In genomic region chr2:101310591-101311389, GRCh38 we compare ENCODE assay signal across 1 cellular context.
TF ChIP-seq lines count a peak whose summit lies in the region.

No MANE protein-coding gene starts in this region.

TF ChIP-seq in HepG2, 621 proteins besides CTCF, POLR2A, EP300 and RAD21 (continued from another document and continues in another):
- no peak for TF ChIP-seq POLR2G (IDR thresholded peaks at IDR 0.05; ENCODE audit: low read depth, low read length)
- no peak for TF ChIP-seq HNRNPLL (IDR thresholded peaks at IDR 0.05; ENCODE audit: low read depth, low read length, poor library complexity, severe bottlenecking)
- TF ChIP-seq, protein P1, sequence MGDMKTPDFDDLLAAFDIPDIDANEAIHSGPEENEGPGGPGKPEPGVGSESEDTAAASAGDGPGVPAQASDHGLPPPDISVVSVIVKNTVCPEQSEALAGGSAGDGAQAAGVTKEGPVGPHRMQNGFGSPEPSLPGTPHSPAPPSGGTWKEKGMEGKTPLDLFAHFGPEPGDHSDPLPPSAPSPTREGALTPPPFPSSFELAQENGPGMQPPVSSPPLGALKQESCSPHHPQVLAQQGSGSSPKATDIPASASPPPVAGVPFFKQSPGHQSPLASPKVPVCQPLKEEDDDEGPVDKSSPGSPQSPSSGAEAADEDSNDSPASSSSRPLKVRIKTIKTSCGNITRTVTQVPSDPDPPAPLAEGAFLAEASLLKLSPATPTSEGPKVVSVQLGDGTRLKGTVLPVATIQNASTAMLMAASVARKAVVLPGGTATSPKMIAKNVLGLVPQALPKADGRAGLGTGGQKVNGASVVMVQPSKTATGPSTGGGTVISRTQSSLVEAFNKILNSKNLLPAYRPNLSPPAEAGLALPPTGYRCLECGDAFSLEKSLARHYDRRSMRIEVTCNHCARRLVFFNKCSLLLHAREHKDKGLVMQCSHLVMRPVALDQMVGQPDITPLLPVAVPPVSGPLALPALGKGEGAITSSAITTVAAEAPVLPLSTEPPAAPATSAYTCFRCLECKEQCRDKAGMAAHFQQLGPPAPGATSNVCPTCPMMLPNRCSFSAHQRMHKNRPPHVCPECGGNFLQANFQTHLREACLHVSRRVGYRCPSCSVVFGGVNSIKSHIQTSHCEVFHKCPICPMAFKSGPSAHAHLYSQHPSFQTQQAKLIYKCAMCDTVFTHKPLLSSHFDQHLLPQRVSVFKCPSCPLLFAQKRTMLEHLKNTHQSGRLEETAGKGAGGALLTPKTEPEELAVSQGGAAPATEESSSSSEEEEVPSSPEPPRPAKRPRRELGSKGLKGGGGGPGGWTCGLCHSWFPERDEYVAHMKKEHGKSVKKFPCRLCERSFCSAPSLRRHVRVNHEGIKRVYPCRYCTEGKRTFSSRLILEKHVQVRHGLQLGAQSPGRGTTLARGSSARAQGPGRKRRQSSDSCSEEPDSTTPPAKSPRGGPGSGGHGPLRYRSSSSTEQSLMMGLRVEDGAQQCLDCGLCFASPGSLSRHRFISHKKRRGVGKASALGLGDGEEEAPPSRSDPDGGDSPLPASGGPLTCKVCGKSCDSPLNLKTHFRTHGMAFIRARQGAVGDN (CRISPR knock-in tag; IDR thresholded peaks at IDR 0.05), result no peak
- TF ChIP-seq ZNF775 (CRISPR knock-in tag; IDR thresholded peaks at IDR 0.05; ENCODE audit: borderline replicate concordance), result no peak
- TF ChIP-seq, protein P2, sequence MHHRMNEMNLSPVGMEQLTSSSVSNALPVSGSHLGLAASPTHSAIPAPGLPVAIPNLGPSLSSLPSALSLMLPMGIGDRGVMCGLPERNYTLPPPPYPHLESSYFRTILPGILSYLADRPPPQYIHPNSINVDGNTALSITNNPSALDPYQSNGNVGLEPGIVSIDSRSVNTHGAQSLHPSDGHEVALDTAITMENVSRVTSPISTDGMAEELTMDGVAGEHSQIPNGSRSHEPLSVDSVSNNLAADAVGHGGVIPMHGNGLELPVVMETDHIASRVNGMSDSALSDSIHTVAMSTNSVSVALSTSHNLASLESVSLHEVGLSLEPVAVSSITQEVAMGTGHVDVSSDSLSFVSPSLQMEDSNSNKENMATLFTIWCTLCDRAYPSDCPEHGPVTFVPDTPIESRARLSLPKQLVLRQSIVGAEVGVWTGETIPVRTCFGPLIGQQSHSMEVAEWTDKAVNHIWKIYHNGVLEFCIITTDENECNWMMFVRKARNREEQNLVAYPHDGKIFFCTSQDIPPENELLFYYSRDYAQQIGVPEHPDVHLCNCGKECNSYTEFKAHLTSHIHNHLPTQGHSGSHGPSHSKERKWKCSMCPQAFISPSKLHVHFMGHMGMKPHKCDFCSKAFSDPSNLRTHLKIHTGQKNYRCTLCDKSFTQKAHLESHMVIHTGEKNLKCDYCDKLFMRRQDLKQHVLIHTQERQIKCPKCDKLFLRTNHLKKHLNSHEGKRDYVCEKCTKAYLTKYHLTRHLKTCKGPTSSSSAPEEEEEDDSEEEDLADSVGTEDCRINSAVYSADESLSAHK (CRISPR knock-in tag; IDR thresholded peaks at IDR 0.05; ENCODE audit: borderline replicate concordance), result no peak
- no peak for TF ChIP-seq ZNF136 (CRISPR knock-in tag; IDR thresholded peaks at IDR 0.05; ENCODE audit: low read depth)
- 0 out of 2 replicates have a peak, but pooled peaks have one; percentile 41 for TF ChIP-seq HOXD1 (CRISPR knock-in tag; IDR thresholded peaks at IDR 0.05)
- TF ChIP-seq, protein P3, sequence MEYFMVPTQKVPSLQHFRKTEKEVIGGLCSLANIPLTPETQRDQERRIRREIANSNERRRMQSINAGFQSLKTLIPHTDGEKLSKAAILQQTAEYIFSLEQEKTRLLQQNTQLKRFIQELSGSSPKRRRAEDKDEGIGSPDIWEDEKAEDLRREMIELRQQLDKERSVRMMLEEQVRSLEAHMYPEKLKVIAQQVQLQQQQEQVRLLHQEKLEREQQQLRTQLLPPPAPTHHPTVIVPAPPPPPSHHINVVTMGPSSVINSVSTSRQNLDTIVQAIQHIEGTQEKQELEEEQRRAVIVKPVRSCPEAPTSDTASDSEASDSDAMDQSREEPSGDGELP (IDR thresholded peaks at IDR 0.05; ENCODE audit: borderline replicate concordance, low read depth), result peak; percentile 9; the same call in 1 of the 2 replicates
- TF ChIP-seq ZFY (CRISPR knock-in tag; IDR thresholded peaks at IDR 0.05), result no peak
- no peak for TF ChIP-seq ZNF577 (CRISPR knock-in tag; IDR thresholded peaks at IDR 0.05; ENCODE audit: borderline replicate concordance, low read depth)
- no peak for TF ChIP-seq ZNF275 (CRISPR knock-in tag; IDR thresholded peaks at IDR 0.05; ENCODE audit: borderline replicate concordance)
- TF ChIP-seq, protein P4, sequence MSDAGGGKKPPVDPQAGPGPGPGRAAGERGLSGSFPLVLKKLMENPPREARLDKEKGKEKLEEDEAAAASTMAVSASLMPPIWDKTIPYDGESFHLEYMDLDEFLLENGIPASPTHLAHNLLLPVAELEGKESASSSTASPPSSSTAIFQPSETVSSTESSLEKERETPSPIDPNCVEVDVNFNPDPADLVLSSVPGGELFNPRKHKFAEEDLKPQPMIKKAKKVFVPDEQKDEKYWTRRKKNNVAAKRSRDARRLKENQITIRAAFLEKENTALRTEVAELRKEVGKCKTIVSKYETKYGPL (CRISPR knock-in tag; IDR thresholded peaks at IDR 0.05), result no peak
- peak; percentile 15; the same call in 1 of the 2 replicates for TF ChIP-seq KAT8 (CRISPR knock-in tag; IDR thresholded peaks at IDR 0.05)
- TF ChIP-seq, protein P5, sequence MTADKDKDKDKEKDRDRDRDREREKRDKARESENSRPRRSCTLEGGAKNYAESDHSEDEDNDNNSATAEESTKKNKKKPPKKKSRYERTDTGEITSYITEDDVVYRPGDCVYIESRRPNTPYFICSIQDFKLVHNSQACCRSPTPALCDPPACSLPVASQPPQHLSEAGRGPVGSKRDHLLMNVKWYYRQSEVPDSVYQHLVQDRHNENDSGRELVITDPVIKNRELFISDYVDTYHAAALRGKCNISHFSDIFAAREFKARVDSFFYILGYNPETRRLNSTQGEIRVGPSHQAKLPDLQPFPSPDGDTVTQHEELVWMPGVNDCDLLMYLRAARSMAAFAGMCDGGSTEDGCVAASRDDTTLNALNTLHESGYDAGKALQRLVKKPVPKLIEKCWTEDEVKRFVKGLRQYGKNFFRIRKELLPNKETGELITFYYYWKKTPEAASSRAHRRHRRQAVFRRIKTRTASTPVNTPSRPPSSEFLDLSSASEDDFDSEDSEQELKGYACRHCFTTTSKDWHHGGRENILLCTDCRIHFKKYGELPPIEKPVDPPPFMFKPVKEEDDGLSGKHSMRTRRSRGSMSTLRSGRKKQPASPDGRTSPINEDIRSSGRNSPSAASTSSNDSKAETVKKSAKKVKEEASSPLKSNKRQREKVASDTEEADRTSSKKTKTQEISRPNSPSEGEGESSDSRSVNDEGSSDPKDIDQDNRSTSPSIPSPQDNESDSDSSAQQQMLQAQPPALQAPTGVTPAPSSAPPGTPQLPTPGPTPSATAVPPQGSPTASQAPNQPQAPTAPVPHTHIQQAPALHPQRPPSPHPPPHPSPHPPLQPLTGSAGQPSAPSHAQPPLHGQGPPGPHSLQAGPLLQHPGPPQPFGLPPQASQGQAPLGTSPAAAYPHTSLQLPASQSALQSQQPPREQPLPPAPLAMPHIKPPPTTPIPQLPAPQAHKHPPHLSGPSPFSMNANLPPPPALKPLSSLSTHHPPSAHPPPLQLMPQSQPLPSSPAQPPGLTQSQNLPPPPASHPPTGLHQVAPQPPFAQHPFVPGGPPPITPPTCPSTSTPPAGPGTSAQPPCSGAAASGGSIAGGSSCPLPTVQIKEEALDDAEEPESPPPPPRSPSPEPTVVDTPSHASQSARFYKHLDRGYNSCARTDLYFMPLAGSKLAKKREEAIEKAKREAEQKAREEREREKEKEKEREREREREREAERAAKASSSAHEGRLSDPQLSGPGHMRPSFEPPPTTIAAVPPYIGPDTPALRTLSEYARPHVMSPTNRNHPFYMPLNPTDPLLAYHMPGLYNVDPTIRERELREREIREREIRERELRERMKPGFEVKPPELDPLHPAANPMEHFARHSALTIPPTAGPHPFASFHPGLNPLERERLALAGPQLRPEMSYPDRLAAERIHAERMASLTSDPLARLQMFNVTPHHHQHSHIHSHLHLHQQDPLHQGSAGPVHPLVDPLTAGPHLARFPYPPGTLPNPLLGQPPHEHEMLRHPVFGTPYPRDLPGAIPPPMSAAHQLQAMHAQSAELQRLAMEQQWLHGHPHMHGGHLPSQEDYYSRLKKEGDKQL (CRISPR knock-in tag; IDR thresholded peaks at IDR 0.05; ENCODE audit: low read depth), result no peak
- TF ChIP-seq SKI (IDR thresholded peaks at IDR 0.05; ENCODE audit: partially characterized antibody), result no peak
- TF ChIP-seq ZSCAN22 (CRISPR knock-in tag; IDR thresholded peaks at IDR 0.05), result no peak
- no peak for TF ChIP-seq NR2F6 (IDR thresholded peaks at IDR 0.05)
- TF ChIP-seq NR2F6 (CRISPR knock-in tag; IDR thresholded peaks at IDR 0.05), result no peak
- TF ChIP-seq, protein P6, sequence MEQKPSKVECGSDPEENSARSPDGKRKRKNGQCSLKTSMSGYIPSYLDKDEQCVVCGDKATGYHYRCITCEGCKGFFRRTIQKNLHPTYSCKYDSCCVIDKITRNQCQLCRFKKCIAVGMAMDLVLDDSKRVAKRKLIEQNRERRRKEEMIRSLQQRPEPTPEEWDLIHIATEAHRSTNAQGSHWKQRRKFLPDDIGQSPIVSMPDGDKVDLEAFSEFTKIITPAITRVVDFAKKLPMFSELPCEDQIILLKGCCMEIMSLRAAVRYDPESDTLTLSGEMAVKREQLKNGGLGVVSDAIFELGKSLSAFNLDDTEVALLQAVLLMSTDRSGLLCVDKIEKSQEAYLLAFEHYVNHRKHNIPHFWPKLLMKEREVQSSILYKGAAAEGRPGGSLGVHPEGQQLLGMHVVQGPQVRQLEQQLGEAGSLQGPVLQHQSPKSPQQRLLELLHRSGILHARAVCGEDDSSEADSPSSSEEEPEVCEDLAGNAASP (CRISPR knock-in tag; IDR thresholded peaks at IDR 0.05; ENCODE audit: borderline replicate concordance), result no peak; the same call in 1 of the 2 replicates
- no peak for TF ChIP-seq ZNF713 (CRISPR knock-in tag; IDR thresholded peaks at IDR 0.05)
- TF ChIP-seq SP2 (CRISPR knock-in tag; IDR thresholded peaks at IDR 0.05), result no peak
- TF ChIP-seq ATM (IDR thresholded peaks at IDR 0.05; ENCODE audit: borderline replicate concordance), result no peak
- TF ChIP-seq NR3C1 (CRISPR knock-in tag; IDR thresholded peaks at IDR 0.05), result no peak
- no peak for TF ChIP-seq JDP2 (CRISPR knock-in tag; IDR thresholded peaks at IDR 0.05; ENCODE audit: borderline replicate concordance)
- TF ChIP-seq SAP130 (CRISPR knock-in tag; IDR thresholded peaks at IDR 0.05; ENCODE audit: low read depth), result peak; percentile 24; the same call in 1 of the 2 replicates
- TF ChIP-seq ZNF639 (CRISPR knock-in tag; conservative IDR thresholded peaks at IDR 0.05), result no peak
- no peak for TF ChIP-seq GLI4 (CRISPR knock-in tag; IDR thresholded peaks at IDR 0.05; ENCODE audit: borderline replicate concordance)
- TF ChIP-seq MED8 (CRISPR knock-in tag; IDR thresholded peaks at IDR 0.05; ENCODE audit: insufficient replicate concordance), result no peak
- no peak for TF ChIP-seq SNAPC4 (CRISPR knock-in tag; IDR thresholded peaks at IDR 0.05)
- no peak for TF ChIP-seq ARID2 (CRISPR knock-in tag; IDR thresholded peaks at IDR 0.05; ENCODE audit: borderline replicate concordance)
- TF ChIP-seq ZNF382 (CRISPR knock-in tag; IDR thresholded peaks at IDR 0.05; ENCODE audit: borderline replicate concordance), result no peak
